12 cellular contexts compared by ENCODE assay signal in genomic region chr14:30330452-30330851, GRCh38.
DNase-seq lines count a peak whose midpoint lies in the region; ATAC-seq and TF ChIP-seq lines count a peak whose summit lies in the region.
"Had no signal": no experiment of that assay in that cellular context is flagged by ENCODE, and none has a peak within 500 bp of the region (broad histone marks: within the 10 kb centered on the region; RNA-seq: fewer than 3 reads in every experiment).

No MANE protein-coding gene starts in this region.

- no peak for ATAC-seq in HG03139 (IDR thresholded peaks at IDR 0.05; ENCODE audit: unreplicated experiment)
- ATAC-seq: stimulated activated memory B cell treated with anti-CD40 and anti-IgM and Interleukin-4, amounts not matched to agents 10 μg/mL and 1 μg/mL and 100 μg/mL, for 72 hours had no signal

- H3K4me1 Mint-ChIP-seq in chondrocyte (ENCODE audit: low read depth) (no peaks in the 10 kb centered on the region), progenitor cell of endocrine pancreas (ENCODE audit: low read depth) (no peaks in the 10 kb centered on the region)
- H3K4me1 Mint-ChIP-seq: stimulated activated memory B cell treated with anti-CD40 and anti-IgM and Interleukin-4, amounts not matched to agents 10 μg/mL and 1 μg/mL and 100 μg/mL, for 72 hours had no signal

- H3K27me3 ChIP-seq in Loucy (ENCODE audit: insufficient read depth, low read length, poor library complexity, severe bottlenecking) = no peaks in the 10 kb centered on the region
- H3K27me3 ChIP-seq: spleen had no signal

- H3K4me1 ChIP-seq in Loucy (ENCODE audit: insufficient read depth, low read length, poor library complexity, severe bottlenecking) = no peaks in the 10 kb centered on the region
- H3K4me1 ChIP-seq: spleen had no signal

- H3K9me3 ChIP-seq in Loucy (ENCODE audit: insufficient read depth, low read depth, low read length) = no peaks in the 10 kb centered on the region
- H3K9me3 ChIP-seq: spleen had no signal

- H3K9me3 Mint-ChIP-seq in chondrocyte (ENCODE audit: low read depth) (no peaks in the 10 kb centered on the region), progenitor cell of endocrine pancreas (ENCODE audit: low read depth) (peaks cover 10% of the 10 kb centered on the region)
- H3K9me3 Mint-ChIP-seq: stimulated activated memory B cell treated with anti-CD40 and anti-IgM and Interleukin-4, amounts not matched to agents 10 μg/mL and 1 μg/mL and 100 μg/mL, for 72 hours had no signal

- H3K27ac Mint-ChIP-seq in chondrocyte (ENCODE audit: unreplicated experiment) (no peak overlapping the region), progenitor cell of endocrine pancreas (no peak overlapping the region)
- H3K27ac Mint-ChIP-seq: stimulated activated memory B cell treated with anti-CD40 and anti-IgM and Interleukin-4, amounts not matched to agents 10 μg/mL and 1 μg/mL and 100 μg/mL, for 72 hours had no signal

- H4K20me1 ChIP-seq in Loucy (ENCODE audit: insufficient read depth, low read length, poor library complexity, severe bottlenecking) = no peaks in the 10 kb centered on the region

- H3K9me2 ChIP-seq in Loucy (replicated peaks; ENCODE audit: low read depth, low read length) = no peaks in the 10 kb centered on the region

- H3K4me3 Mint-ChIP-seq in chondrocyte (ENCODE audit: unreplicated experiment) (no peak overlapping the region), progenitor cell of endocrine pancreas (ENCODE audit: low read depth) (no peak overlapping the region)
- H3K4me3 Mint-ChIP-seq: stimulated activated memory B cell treated with anti-CD40 and anti-IgM and Interleukin-4, amounts not matched to agents 10 μg/mL and 1 μg/mL and 100 μg/mL, for 72 hours had no signal

- H3K36me3 Mint-ChIP-seq in chondrocyte (ENCODE audit: low read depth) = no peaks in the 10 kb centered on the region
- no peaks in the 10 kb centered on the region for H3K36me3 Mint-ChIP-seq in progenitor cell of endocrine pancreas (ENCODE audit: insufficient read depth)
- H3K36me3 Mint-ChIP-seq: stimulated activated memory B cell treated with anti-CD40 and anti-IgM and Interleukin-4, amounts not matched to agents 10 μg/mL and 1 μg/mL and 100 μg/mL, for 72 hours had no signal

- TF ChIP-seq CTCF in Loucy (conservative IDR thresholded peaks at IDR 0.05; ENCODE audit: low read length) = peak; percentile 64
- peak; percentile 70 for TF ChIP-seq CTCF in chondrocyte (IDR thresholded peaks at IDR 0.05)
- peak; percentile 45 for TF ChIP-seq CTCF in progenitor cell of endocrine pancreas (IDR thresholded peaks at IDR 0.05; ENCODE audit: unreplicated experiment)

- peak; percentile 8 for DNase-seq in NCI-H2227 (lab: John Stamatoyannopoulos, UW; ENCODE audit: unreplicated experiment)
- DNase-seq in NCI-H2227 treated with DMSO at 0.1 percent for 48 hours (lab: John Stamatoyannopoulos, UW) = no peak
- DNase-seq in chondrocyte (ENCODE audit: low spot score) = no peak
- no peak for DNase-seq in progenitor cell of endocrine pancreas (ENCODE audit: low spot score, unreplicated experiment)
- no peak for DNase-seq in NCI-H510A (lab: John Stamatoyannopoulos, UW)
- no peak for DNase-seq in globus pallidus (ENCODE audit: low spot score)
- DNase-seq: activated naive CD4-positive, alpha-beta T cell treated with anti-CD3 and anti-CD28 coated beads, Interleukin-2, amount 50 U/mL, for 16 hours; mesenchymal stem cell; spleen had no signal

- no peak overlapping the region for H3K4me2 ChIP-seq in Loucy (ENCODE audit: low read depth, low read length, poor library complexity, severe bottlenecking)

- no peak overlapping the region for H3K9ac ChIP-seq in Loucy (ENCODE audit: low read depth, low read length, poor library complexity, severe bottlenecking)

- no peaks in the 10 kb centered on the region for H3F3A ChIP-seq in Loucy (ENCODE audit: low read depth)

- H3K27me3 Mint-ChIP-seq in chondrocyte (ENCODE audit: low read depth) (peaks cover 2% of the 10 kb centered on the region), progenitor cell of endocrine pancreas (no peaks in the 10 kb centered on the region)

- H3K79me2 ChIP-seq in Loucy (ENCODE audit: insufficient read depth, low read length) = no peaks in the 10 kb centered on the region

- no peak overlapping the region for H3K4me3 ChIP-seq in Loucy (ENCODE audit: low read length, poor library complexity, severe bottlenecking)
- H3K4me3 ChIP-seq: spleen had no signal

- H3K36me3 ChIP-seq in Loucy (ENCODE audit: insufficient read depth, low read length) = no peaks in the 10 kb centered on the region
- H3K36me3 ChIP-seq: spleen had no signal

- no peak overlapping the region for H2AFZ ChIP-seq in Loucy (ENCODE audit: low read length)
